In the genomic region with DNA sequence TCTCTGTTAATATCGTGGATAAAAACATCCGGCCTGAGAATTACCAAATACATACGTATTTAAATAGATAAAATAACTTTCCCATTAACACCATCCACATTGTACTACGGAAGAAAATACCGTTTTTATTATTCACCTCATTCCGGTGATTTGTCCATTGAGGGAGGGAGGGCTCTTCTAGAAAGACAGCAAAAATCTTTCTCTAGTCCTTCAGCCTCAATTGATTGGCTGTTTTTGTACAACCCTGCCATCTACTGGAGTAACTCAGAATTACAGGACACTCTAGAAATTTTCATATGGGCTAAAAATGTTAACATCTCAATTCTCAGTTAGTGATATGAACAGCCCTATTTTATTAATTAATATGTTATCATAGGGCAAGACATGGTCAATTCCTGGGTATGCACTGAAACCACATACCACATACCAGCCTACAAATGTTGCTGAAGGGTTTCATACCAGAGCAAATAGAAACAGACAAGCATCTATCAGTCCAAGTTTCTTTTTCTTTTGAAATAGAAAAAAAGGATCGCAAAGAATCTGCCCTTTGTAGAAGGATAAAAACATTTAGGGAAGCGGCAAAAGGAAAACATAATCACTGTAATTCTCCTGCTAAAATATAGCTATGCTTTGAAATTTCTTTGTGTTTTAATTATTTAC, we compare ENCODE assay signal across 9 cellular contexts. TPM values are rescaled to one million over a fixed set of nuclear protein-coding genes. Genes with fewer than 3 reads are reported as not detected.
A peak's percentile ranks its signal among the peaks of the same experiment; 100 is the strongest.
DNase-seq lines count a peak whose midpoint lies in the region; ATAC-seq and TF ChIP-seq lines count a peak whose summit lies in the region.
"Had no signal": no experiment of that assay in that cellular context is flagged by ENCODE, and none has a peak within 500 bp of the region (broad histone marks: within the 10 kb centered on the region; RNA-seq: fewer than 3 reads in every experiment).

No MANE protein-coding gene starts in this region.

- H3K27me3 Mint-ChIP-seq in nephron (ENCODE audit: low read depth), result no peaks in the 10 kb centered on the region

- no peaks in the 10 kb centered on the region for H3K9me3 ChIP-seq in esophagus muscularis mucosa
- H3K9me3 ChIP-seq: BLaER1 treated with 17β-estradiol and CSF1 and Interleukin-3, amounts not matched to agents 10 nM and 100 nM had no signal

- peak; percentile 72 for ATAC-seq in GM21529 (IDR thresholded peaks at IDR 0.05; ENCODE audit: unreplicated experiment)
- ATAC-seq in GM19324 (IDR thresholded peaks at IDR 0.05; ENCODE audit: low FRiP score, unreplicated experiment), result no peak

- no peaks in the 10 kb centered on the region for H3K9me3 Mint-ChIP-seq in nephron

- H3K27me3 ChIP-seq in esophagus muscularis mucosa, result no peaks in the 10 kb centered on the region
- H3K27me3 ChIP-seq: BLaER1 treated with 17β-estradiol and CSF1 and Interleukin-3, amounts not matched to agents 10 nM and 100 nM had no signal

- no peak for TF ChIP-seq EP300 in esophagus muscularis mucosa (IDR thresholded peaks at IDR 0.05)

- H3K27ac Mint-ChIP-seq in nephron, result no peak overlapping the region

- H3K36me3 Mint-ChIP-seq in nephron (ENCODE audit: low read depth), result no peaks in the 10 kb centered on the region

- H3K4me3 ChIP-seq in esophagus muscularis mucosa, result no peak overlapping the region
- H3K4me3 ChIP-seq: BLaER1 treated with 17β-estradiol and CSF1 and Interleukin-3, amounts not matched to agents 10 nM and 100 nM had no signal

- intact Hi-C loops in esophagus muscularis mucosa (cut with DNase I), result loop anchor here (10.0 kb wide), 2 partner anchors 97 to 1227 kb away; no protein-coding TSS in a partner anchor

- no peak for TF ChIP-seq POLR2A in esophagus muscularis mucosa (IDR thresholded peaks at IDR 0.05; ENCODE audit: low read depth)

- H3K4me1 ChIP-seq in esophagus muscularis mucosa, result peaks cover 0 to 33% (median 18%) of the 10 kb centered on the region in 4 donors
- H3K4me1 ChIP-seq: BLaER1 treated with 17β-estradiol and CSF1 and Interleukin-3, amounts not matched to agents 10 nM and 100 nM had no signal

- 15% methylated on average over 8 of the region's 8 CpGs for WGBS in esophagus muscularis mucosa

- peak overlapping the region; percentile 62 to 77 (median 73) for H3K4me3 Mint-ChIP-seq in nephron

- DNase-seq in NCI-H1092 treated with DMSO at 0.1 percent for 48 hours (lab: John Stamatoyannopoulos, UW) (peak; percentile 66), NCI-H1092 (lab: John Stamatoyannopoulos, UW) (no peak), NCI-H1417 (lab: John Stamatoyannopoulos, UW) (peak; percentile 31 to 88 (median 55)), SW480 (ENCODE audit: low spot score) (peak; percentile 73), esophagus muscularis mucosa (ENCODE audit: extremely low spot score) (peak; percentile 12)

- TF ChIP-seq CTCF in esophagus muscularis mucosa (IDR thresholded peaks at IDR 0.05) (peak; percentile 83 to 87 (median 86)), nephron (IDR thresholded peaks at IDR 0.05; ENCODE audit: unreplicated experiment in 3 of 3) (peak; percentile 75 to 78 (median 75))

- peaks cover 10% of the 10 kb centered on the region for H3K4me1 Mint-ChIP-seq in nephron

- no peaks in the 10 kb centered on the region for H3K36me3 ChIP-seq in esophagus muscularis mucosa
- H3K36me3 ChIP-seq: BLaER1 treated with 17β-estradiol and CSF1 and Interleukin-3, amounts not matched to agents 10 nM and 100 nM had no signal

- peak overlapping the region in 2 of 4 donors; percentile 41 to 57 for H3K27ac ChIP-seq in esophagus muscularis mucosa (replicated peaks in 1 of 4)
- H3K27ac ChIP-seq: BLaER1 treated with 17β-estradiol and CSF1 and Interleukin-3, amounts not matched to agents 10 nM and 100 nM had no signal

RNA-seq across cellular contexts. Expression of a gene that starts 55.8 kb away (rescaled TPM):
- 10 to 100 TPM; 19.5 to 61.6 (median 25.2) TPM for total RNA-seq in esophagus muscularis mucosa
